Comparison of ENCODE assay signal across 9 cellular contexts in the genomic region with DNA sequence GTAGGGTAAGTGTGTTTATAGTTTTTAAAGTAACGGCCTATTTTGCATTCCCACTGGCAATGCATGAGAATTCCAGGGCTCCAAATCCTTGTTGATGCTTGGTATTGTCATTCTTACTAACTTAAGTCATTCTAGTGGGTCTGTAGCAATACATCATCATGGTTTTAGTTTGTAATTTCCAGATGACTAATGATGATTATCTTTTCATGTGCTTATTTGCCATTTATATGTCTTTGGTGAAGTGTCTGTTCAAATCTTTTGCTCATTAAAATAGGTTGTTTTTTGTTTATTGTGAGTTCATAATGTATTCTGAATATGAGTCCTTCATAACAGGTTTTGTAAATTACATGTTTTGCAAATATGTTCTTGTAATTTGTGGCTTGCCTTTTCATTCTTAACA. TPM values are rescaled to one million over a fixed set of nuclear protein-coding genes. Genes with fewer than 3 reads are reported as not detected.
DNase-seq lines count a peak whose midpoint lies in the region; ATAC-seq and TF ChIP-seq lines count a peak whose summit lies in the region.
"Had no signal": no experiment of that assay in that cellular context is flagged by ENCODE, and none has a peak within 500 bp of the region (broad histone marks: within the 10 kb centered on the region; RNA-seq: fewer than 3 reads in every experiment).

No MANE protein-coding gene starts in this region.

- peak; percentile 19 for DNase-seq in HPDE6-E6E7 (ENCODE audit: extremely low spot score)
- peak; percentile 39 for DNase-seq in astrocyte of the cerebellum (ENCODE audit: low read depth)
- DNase-seq in suprapubic skin (ENCODE audit: low spot score in 2 of 2), result no peak
- no peak for DNase-seq in NOMO-1 treated with dmso at 0.1 percent for 144 hours (lab: John Stamatoyannopoulos, UW; ENCODE audit: unreplicated experiment)
- DNase-seq: lower lobe of right lung; stimulated activated CD4-positive, alpha-beta T cell treated with anti-CD3 and anti-CD28 coated beads, Interleukin-15, amount 100 ng/mL, for 24 hours had no signal

- no peak overlapping the region for H3K9ac ChIP-seq in iPS-15b (ENCODE audit: low read depth, low read length)

- no peaks in the 10 kb centered on the region for H3K36me3 ChIP-seq in iPS-15b (ENCODE audit: control insufficient read depth, insufficient read depth, low read length)
- no peaks in the 10 kb centered on the region for H3K36me3 ChIP-seq in suprapubic skin
- H3K36me3 ChIP-seq: lower lobe of right lung had no signal

- no peaks in the 10 kb centered on the region for H3K9me3 ChIP-seq in iPS-15b (ENCODE audit: control insufficient read depth, insufficient read depth, low read length)
- no peaks in the 10 kb centered on the region for H3K9me3 ChIP-seq in suprapubic skin
- H3K9me3 ChIP-seq: lower lobe of right lung had no signal

- peak overlapping the region; percentile 20 for H3K27ac ChIP-seq in suprapubic skin
- H3K27ac ChIP-seq: lower lobe of right lung had no signal

- TF ChIP-seq CTCF in astrocyte of the cerebellum (IDR thresholded peaks at IDR 0.05; ENCODE audit: low read depth, low read length, missing control alignments) (no peak), suprapubic skin (IDR thresholded peaks at IDR 0.05) (no peak)

- H3K27me3 ChIP-seq in iPS-15b (ENCODE audit: control insufficient read depth, insufficient read depth, low read length) (no peaks in the 10 kb centered on the region), suprapubic skin (no peaks in the 10 kb centered on the region)

- 33% methylated on average over 1 of the region's 1 CpG for WGBS in suprapubic skin

- ATAC-seq in HG02840 (IDR thresholded peaks at IDR 0.05; ENCODE audit: low FRiP score, unreplicated experiment) (no peak), GM19455 (IDR thresholded peaks at IDR 0.05; ENCODE audit: unreplicated experiment) (no peak)
- ATAC-seq: lower lobe of right lung had no signal

- no peak for TF ChIP-seq EP300 in suprapubic skin (IDR thresholded peaks at IDR 0.05)

- TF ChIP-seq POLR2A in suprapubic skin (IDR thresholded peaks at IDR 0.05), result no peak

- in situ Hi-C loops in astrocyte of the cerebellum (cut with HindIII; ENCODE audit: low sequenced_read_pairs), result no loop called here

- peaks cover 40% of the 10 kb centered on the region for H3K4me1 ChIP-seq in iPS-15b (ENCODE audit: control insufficient read depth, insufficient read depth, low read length)
- H3K4me1 ChIP-seq in suprapubic skin, result peaks cover 45% of the 10 kb centered on the region

- H3K4me3 ChIP-seq in astrocyte of the cerebellum (ENCODE audit: low read depth, low read length) (no peak overlapping the region), iPS-15b (ENCODE audit: low read depth, low read length) (peak overlapping the region; percentile 23), suprapubic skin (no peak overlapping the region)
- H3K4me3 ChIP-seq: lower lobe of right lung had no signal

RNA-seq across cellular contexts. Expression of a gene that starts 31.2 kb away (rescaled TPM):
- total RNA-seq in suprapubic skin, result 100 to 1,000 TPM in 1 of 4 donors, 10 to 100 TPM in 3; 57.8 to 136 (median 66.0) TPM

Comparison
In these comparisons a context has a peak if more than half of its experiments do, and no peak if none do; other contexts are left out.
1. DNase-seq: peak in HPDE6-E6E7 (single experiment) and astrocyte of the cerebellum (single experiment); none in suprapubic skin (0 of 2) and NOMO-1 treated with dmso at 0.1 percent for 144 hours (single experiment).